In genomic region chr21:34802180-34802899, GRCh38 we compare ENCODE assay signal across 14 cellular contexts.
A peak's percentile ranks its signal among the peaks of the same experiment; 100 is the strongest.
DNase-seq lines count a peak whose midpoint lies in the region; ATAC-seq, FAIRE-seq and TF ChIP-seq lines count a peak whose summit lies in the region.
"Had no signal": no experiment of that assay in that cellular context is flagged by ENCODE, and none has a peak within 500 bp of the region (broad histone marks: within the 10 kb centered on the region; RNA-seq: fewer than 3 reads in every experiment).

No MANE protein-coding gene starts in this region.

- H3K9me3 ChIP-seq in GM12878 (replicated peaks; ENCODE audit: control insufficient read depth, insufficient read depth, low read length) (no peaks in the 10 kb centered on the region), stomach (peaks cover 0 to 3% (median 0%) of the 10 kb centered on the region in 4 donors)

- POLR2A ChIA-PET in GM12878 (lab: Charles Lee): interaction anchor here (0.5 kb wide), 1 partner anchor 1046 kb away, joined by 6 read pairs; no protein-coding TSS in a partner anchor

- CTCF ChIA-PET in GM12878 (lab: Yijun Ruan, JAX): interaction anchor here (0.6 to 2.7 kb wide), 4 partner anchors 86 to 1225 kb away, joined by 3 to 9 read pairs (median 4); no protein-coding TSS in a partner anchor

- no TSS peak for BruUV-seq in GM12878 (replicated peaks; lab: Mats Ljungman, UMichigan)

- ATAC-seq in activated T-cell treated with anti-CD3 and anti-CD28 coated beads, Interleukin-2, amount 50 U/mL, for 72 hours (replicated peaks in 1 of 2): no peak
- ATAC-seq in activated T-cell treated with anti-CD3 and anti-CD28 coated beads, Interleukin-2, amount 50 U/mL, for 4 hours: no peak
- peak; percentile 25; the same call in 2 of the 3 replicates for ATAC-seq in GM12878

- SMC1A ChIA-PET in GM12878 (lab: Charles Lee; ENCODE audit: uncharacterized antibody, unreplicated experiment): interaction anchor here (0.5 to 1.6 kb wide), 5 partner anchors 44 to 915 kb away, joined by 3 to 4 read pairs (median 3); no protein-coding TSS in a partner anchor

- TF ChIP-seq EP300 in GM12878 (IDR thresholded peaks at IDR 0.05; ENCODE audit: borderline replicate concordance in 1 of 2, control insufficient read depth in 1 of 2, low read depth in 2 of 2, low read length in 2 of 2) (no peak), stomach (IDR thresholded peaks at IDR 0.05) (no peak)

- WGBS in GM12878 (ENCODE audit: insufficient coverage, insufficient replicate concordance, low lambda C conversion rate, missing lambda C conversion rate): 88% methylated on average over 1 of the region's 1 CpG
- 80 to 89% (median 87%) methylated on average over 1 of the region's 1 CpG for WGBS in stomach, 5 donors

- no peaks in the 10 kb centered on the region for H3K27me3 Mint-ChIP-seq in activated T-cell treated with anti-CD3 and anti-CD28 coated beads, Interleukin-2, amount 50 U/mL, for 72 hours (ENCODE audit: low read depth)
- no peaks in the 10 kb centered on the region for H3K27me3 Mint-ChIP-seq in activated T-cell treated with anti-CD3 and anti-CD28 coated beads, Interleukin-2, amount 50 U/mL, for 4 hours (ENCODE audit: low read depth)
- no peaks in the 10 kb centered on the region for H3K27me3 Mint-ChIP-seq in activated CD4-positive, alpha-beta T cell treated with anti-CD3 and anti-CD28 coated beads, Interleukin-2, amount 10 ng/mL, durations not matched to agents 24 days and 14 days
- H3K27me3 Mint-ChIP-seq: activated B cell treated with CpG ODN at 0.5 μM for 24 hours had no signal

- DNase-seq in activated T-cell treated with anti-CD3 and anti-CD28 coated beads, Interleukin-2, amount 50 U/mL, for 72 hours: no peak
- no peak for DNase-seq in activated T-cell treated with anti-CD3 and anti-CD28 coated beads, Interleukin-2, amount 50 U/mL, for 4 hours
- no peak for DNase-seq in GM12878 (ENCODE audit: low read depth, low spot score)
- peak; percentile 83 for DNase-seq in kidney tubule cell (ENCODE audit: low spot score)
- DNase-seq in stomach: no peak
- DNase-seq in iPS-NIHi7 (ENCODE audit: extremely low spot score): no peak
- no peak for DNase-seq in SHP77 treated with DMSO at 0.1 percent for 48 hours (lab: John Stamatoyannopoulos, UW)
- DNase-seq in activated CD4-positive, alpha-beta T cell treated with anti-CD3 and anti-CD28 coated beads, Interleukin-2, amount 10 ng/mL, durations not matched to agents 24 days and 14 days: no peak
- DNase-seq: activated B cell treated with CpG ODN at 0.5 μM for 24 hours; activated T-cell treated with anti-CD3 and anti-CD28 coated beads, Interleukin-2, amount 50 U/mL, for 48 hours; Kasumi-1; small intestine had no signal

- in situ Hi-C loops in GM12878 (cut with MboI): no loop called here

- no peak overlapping the region for H3K9ac ChIP-seq in GM12878 (ENCODE audit: control insufficient read depth, insufficient read depth, low read length)

- RAD21 ChIA-PET in GM12878 (lab: Charles Lee; ENCODE audit: unreplicated experiment): interaction anchor here (1.4 to 1.9 kb wide), 2 partner anchors 9 to 598 kb away, joined by 5 to 6 read pairs; no protein-coding TSS in a partner anchor

- peaks cover 52% of the 10 kb centered on the region for H3K4me1 Mint-ChIP-seq in activated T-cell treated with anti-CD3 and anti-CD28 coated beads, Interleukin-2, amount 50 U/mL, for 72 hours (ENCODE audit: low read depth)
- H3K4me1 Mint-ChIP-seq in activated T-cell treated with anti-CD3 and anti-CD28 coated beads, Interleukin-2, amount 50 U/mL, for 4 hours (ENCODE audit: low read depth): peaks cover 50% of the 10 kb centered on the region
- H3K4me1 Mint-ChIP-seq in activated CD4-positive, alpha-beta T cell treated with anti-CD3 and anti-CD28 coated beads, Interleukin-2, amount 10 ng/mL, durations not matched to agents 24 days and 14 days: peaks cover 30% of the 10 kb centered on the region

- H3K27me3 ChIP-seq in GM12878 (replicated peaks in 1 of 2; ENCODE audit: control insufficient read depth in 2 of 2, insufficient read depth in 2 of 2, low read length in 1 of 2) (no peaks in the 10 kb centered on the region), stomach (no peaks in the 10 kb centered on the region)

- no peak for FAIRE-seq in GM12878 (lab: Jason Lieb, UNC)
- FAIRE-seq: small intestine had no signal

- no peak overlapping the region for H3K4me2 ChIP-seq in GM12878 (ENCODE audit: control insufficient read depth, insufficient read depth)

- no peaks in the 10 kb centered on the region for H4K20me1 ChIP-seq in GM12878 (ENCODE audit: control insufficient read depth, insufficient read depth)

- intact Hi-C loops in GM12878 (cut with micrococcal nuclease; ENCODE audit: unreplicated experiment): loop anchor here (5.0 kb wide), 1 partner anchor 245 kb away; the partner anchor contains the start of gene RUNX1
- intact Hi-C loops in stomach (cut with DNase I; ENCODE audit: low total_unique reads): no loop called here
- intact Hi-C loops in activated CD4-positive, alpha-beta T cell treated with anti-CD3 and anti-CD28 coated beads, Interleukin-2, amount 10 ng/mL, durations not matched to agents 24 days and 14 days (cut with micrococcal nuclease): loop anchor here (5.0 to 10.0 kb wide), 2 partner anchors 422 to 600 kb away; no protein-coding TSS in a partner anchor

- H2AFZ ChIP-seq in GM12878 (ENCODE audit: control insufficient read depth, low read depth, low read length): no peak overlapping the region

- peaks cover 9% of the 10 kb centered on the region; the same call in 1 of the 2 replicates for H3K4me1 ChIP-seq in GM12878 (ENCODE audit: control insufficient read depth, insufficient read depth, low read length)
- peaks cover 16 to 49% (median 26%) of the 10 kb centered on the region in 4 donors for H3K4me1 ChIP-seq in stomach

- peaks cover 16 to 43% of the 10 kb centered on the region in 2 donors for H3K36me3 Mint-ChIP-seq in activated T-cell treated with anti-CD3 and anti-CD28 coated beads, Interleukin-2, amount 50 U/mL, for 72 hours (ENCODE audit: insufficient read depth in 2 of 2)
- peaks cover 53% of the 10 kb centered on the region for H3K36me3 Mint-ChIP-seq in activated T-cell treated with anti-CD3 and anti-CD28 coated beads, Interleukin-2, amount 50 U/mL, for 4 hours (ENCODE audit: insufficient read depth)
- H3K36me3 Mint-ChIP-seq in activated CD4-positive, alpha-beta T cell treated with anti-CD3 and anti-CD28 coated beads, Interleukin-2, amount 10 ng/mL, durations not matched to agents 24 days and 14 days (ENCODE audit: low read depth): peaks cover 66% of the 10 kb centered on the region

- TF ChIP-seq POLR2A in GM12878 (IDR thresholded peaks at IDR 0.05; ENCODE audit: low read depth, low read length) (no peak), stomach (IDR thresholded peaks at IDR 0.05) (no peak)

- TF ChIP-seq CTCF in GM12878 (IDR thresholded peaks at IDR 0.05 in 2 of 3, conservative IDR thresholded peaks at IDR 0.05 in 1 of 3; ENCODE audit: control insufficient read depth in 2 of 3, extremely low read depth in 1 of 3, insufficient read depth in 1 of 3, low read depth in 3 of 3, low read length in 3 of 3): no peak
- TF ChIP-seq CTCF in stomach (IDR thresholded peaks at IDR 0.05): no peak

- no peaks in the 10 kb centered on the region for H3K79me2 ChIP-seq in GM12878 (ENCODE audit: control insufficient read depth, insufficient read depth, low read length)

- H3K36me3 ChIP-seq in GM12878 (ENCODE audit: control insufficient read depth in 2 of 2, insufficient read depth in 2 of 2, low read length in 1 of 2): no peaks in the 10 kb centered on the region; a peak in 1 of 4 replicates
- H3K36me3 ChIP-seq in stomach: peaks cover 10 to 31% (median 18%) of the 10 kb centered on the region in 4 donors
- H3K36me3 ChIP-seq: cardiac muscle cell had no signal

- peak overlapping the region; percentile 71 for H3K27ac Mint-ChIP-seq in activated T-cell treated with anti-CD3 and anti-CD28 coated beads, Interleukin-2, amount 50 U/mL, for 72 hours
- H3K27ac Mint-ChIP-seq in activated CD4-positive, alpha-beta T cell treated with anti-CD3 and anti-CD28 coated beads, Interleukin-2, amount 10 ng/mL, durations not matched to agents 24 days and 14 days: no peak overlapping the region
- H3K27ac Mint-ChIP-seq: activated B cell treated with CpG ODN at 0.5 μM for 24 hours, nephron had no signal

- no peak for TF ChIP-seq RAD21 in GM12878 (IDR thresholded peaks at IDR 0.05; ENCODE audit: insufficient read depth, low read depth, low read length)

- H3K9me3 Mint-ChIP-seq in activated T-cell treated with anti-CD3 and anti-CD28 coated beads, Interleukin-2, amount 50 U/mL, for 72 hours: peaks cover 2% of the 10 kb centered on the region in 2 donors
- H3K9me3 Mint-ChIP-seq in activated T-cell treated with anti-CD3 and anti-CD28 coated beads, Interleukin-2, amount 50 U/mL, for 4 hours: no peaks in the 10 kb centered on the region
- H3K9me3 Mint-ChIP-seq in activated CD4-positive, alpha-beta T cell treated with anti-CD3 and anti-CD28 coated beads, Interleukin-2, amount 10 ng/mL, durations not matched to agents 24 days and 14 days: no peaks in the 10 kb centered on the region
- H3K9me3 Mint-ChIP-seq: activated B cell treated with CpG ODN at 0.5 μM for 24 hours had no signal

- H3K27ac ChIP-seq in GM12878 (ENCODE audit: control insufficient read depth, insufficient read depth) (no peak overlapping the region), stomach (peak overlapping the region in 4 of 5 donors; percentile 13 to 55 (median 39))
- H3K27ac ChIP-seq: cardiac muscle cell had no signal

- H3K4me3 Mint-ChIP-seq in activated T-cell treated with anti-CD3 and anti-CD28 coated beads, Interleukin-2, amount 50 U/mL, for 72 hours: no peak overlapping the region
- no peak overlapping the region for H3K4me3 Mint-ChIP-seq in activated T-cell treated with anti-CD3 and anti-CD28 coated beads, Interleukin-2, amount 50 U/mL, for 4 hours
- no peak overlapping the region for H3K4me3 Mint-ChIP-seq in activated CD4-positive, alpha-beta T cell treated with anti-CD3 and anti-CD28 coated beads, Interleukin-2, amount 10 ng/mL, durations not matched to agents 24 days and 14 days
- H3K4me3 Mint-ChIP-seq: activated B cell treated with CpG ODN at 0.5 μM for 24 hours, nephron had no signal

- no peak overlapping the region for H3K4me3 ChIP-seq in GM12878
- no peak overlapping the region for H3K4me3 ChIP-seq in stomach
- H3K4me3 ChIP-seq: cardiac muscle cell had no signal

TF ChIP-seq in GM12878, 131 proteins besides CTCF, POLR2A, EP300 and RAD21 (continues in another document):
- no peak for TF ChIP-seq MTA2 (IDR thresholded peaks at IDR 0.05; ENCODE audit: low read depth)
- no peak for TF ChIP-seq SUZ12 (IDR thresholded peaks at IDR 0.05; ENCODE audit: unreplicated experiment)
- TF ChIP-seq RFX5 (IDR thresholded peaks at IDR 0.05; ENCODE audit: low read depth, low read length): no peak
- TF ChIP-seq SREBF1 (IDR thresholded peaks at IDR 0.05; ENCODE audit: low read length): no peak
- TF ChIP-seq ZNF207 (IDR thresholded peaks at IDR 0.05; ENCODE audit: borderline replicate concordance): no peak
- no peak for TF ChIP-seq ZNF217 (IDR thresholded peaks at IDR 0.05)
- TF ChIP-seq YY1 (IDR thresholded peaks at IDR 0.05; ENCODE audit: low read depth, low read length): no peak
